Comparison of ENCODE assay signal across 10 cellular contexts in genomic region chr2:112182581-112183034, GRCh38. TPM values are rescaled to one million over a fixed set of nuclear protein-coding genes. Genes with fewer than 3 reads are reported as not detected.
A peak's percentile ranks its signal among the peaks of the same experiment; 100 is the strongest.
DNase-seq lines count a peak whose midpoint lies in the region; ATAC-seq and TF ChIP-seq lines count a peak whose summit lies in the region.
"Had no signal": no experiment of that assay in that cellular context is flagged by ENCODE, and none has a peak within 500 bp of the region (broad histone marks: within the 10 kb centered on the region; RNA-seq: fewer than 3 reads in every experiment).

No MANE protein-coding gene starts in this region.

- H3K27ac ChIP-seq in GM23338 (ENCODE audit: low read depth) (no peak overlapping the region), sigmoid colon (no peak overlapping the region)
- H3K27ac ChIP-seq: dorsolateral prefrontal cortex had no signal

- peaks cover 5% of the 10 kb centered on the region; the same call in 2 of the 3 replicates for H3K9me3 Mint-ChIP-seq in GM23338

- no peaks in the 10 kb centered on the region for H3F3A ChIP-seq in GM23338 (replicated peaks; ENCODE audit: low read depth)

- peak; percentile 10 for ATAC-seq in GM23338
- ATAC-seq in HG02938 (IDR thresholded peaks at IDR 0.05; ENCODE audit: unreplicated experiment): no peak
- no peak for ATAC-seq in HG02571 (IDR thresholded peaks at IDR 0.05; ENCODE audit: unreplicated experiment)

- intact Hi-C loops in sigmoid colon (cut with DNase I): no loop called here

- TF ChIP-seq CTCF in GM23338 (conservative IDR thresholded peaks at IDR 0.05; ENCODE audit: low read depth in 2 of 2) (no peak), sigmoid colon (IDR thresholded peaks at IDR 0.05) (no peak)

- H3K79me2 ChIP-seq in GM23338 (replicated peaks; ENCODE audit: insufficient read depth): no peaks in the 10 kb centered on the region

- WGBS in sigmoid colon, 2 donors: 72 to 87% methylated on average over 17 of the region's 17 CpGs

- no peak for TF ChIP-seq EP300 in sigmoid colon (IDR thresholded peaks at IDR 0.05)

- H3K36me3 ChIP-seq in GM23338 (ENCODE audit: insufficient read depth): no peaks in the 10 kb centered on the region
- H3K36me3 ChIP-seq in sigmoid colon: no peaks in the 10 kb centered on the region

- H3K9me2 ChIP-seq in GM23338 (ENCODE audit: insufficient read depth): no peaks in the 10 kb centered on the region

- peaks cover 22% of the 10 kb centered on the region for H3K27me3 Mint-ChIP-seq in GM23338 (ENCODE audit: insufficient read depth, low read depth, poor library complexity)

- TF ChIP-seq POLR2A in sigmoid colon (IDR thresholded peaks at IDR 0.05): no peak

- H3K27ac Mint-ChIP-seq in GM23338: no peak overlapping the region

- H3K4me3 Mint-ChIP-seq in GM23338: no peak overlapping the region

- no peaks in the 10 kb centered on the region for H3K9me3 ChIP-seq in sigmoid colon

- H3K36me3 Mint-ChIP-seq in GM23338 (ENCODE audit: low read depth): no peaks in the 10 kb centered on the region

- no peaks in the 10 kb centered on the region; the same call in 2 of the 3 replicates for H3K4me1 Mint-ChIP-seq in GM23338

- H2AFZ ChIP-seq in GM23338: peak overlapping the region; percentile 99

- H3K4me2 ChIP-seq in GM23338: peak overlapping the region; percentile 80

- H4K20me1 ChIP-seq in GM23338 (replicated peaks; ENCODE audit: insufficient read depth): peaks cover 5% of the 10 kb centered on the region; the same call in 1 of the 2 replicates

- DNase-seq in GM23338 (ENCODE audit: low spot score) (no peak), NCI-H69 (lab: John Stamatoyannopoulos, UW) (peak; percentile 91), sigmoid colon (no peak), cerebellar cortex (ENCODE audit: low spot score) (no peak)
- DNase-seq in activated T-cell treated with anti-CD3 and anti-CD28 coated beads, Interleukin-2, amount 50 U/mL, for 48 hours: peak; percentile 61 to 68
- DNase-seq in stimulated activated CD4-positive, alpha-beta T cell treated with anti-CD3 and anti-CD28 coated beads, Interleukin-1b, Interleukin-23, amount 100 ng/mL, for 24 hours (ENCODE audit: low read depth in 4 of 4, low spot score in 1 of 4): peak in 3 of 4 experiments; percentile 24 to 53 (median 46)
- DNase-seq: dorsolateral prefrontal cortex, T1000 had no signal

- H3K4me1 ChIP-seq in GM23338 (ENCODE audit: insufficient read depth) (peaks cover 6% of the 10 kb centered on the region; the same call in 1 of the 2 replicates), sigmoid colon (no peaks in the 10 kb centered on the region)

- H3K27me3 ChIP-seq in GM23338 (ENCODE audit: insufficient read depth) (peaks cover 44% of the 10 kb centered on the region), sigmoid colon (peaks cover 0 to 27% (median 10%) of the 10 kb centered on the region in 3 donors)

- no peak overlapping the region for H3K4me3 ChIP-seq in GM23338
- H3K4me3 ChIP-seq in sigmoid colon: no peak overlapping the region
- H3K4me3 ChIP-seq: dorsolateral prefrontal cortex had no signal

TF ChIP-seq in GM23338, 12 proteins besides CTCF, POLR2A, EP300 and RAD21 (continues in another document):
- TF ChIP-seq ETS1 (IDR thresholded peaks at IDR 0.05) (no peak), NANOG (IDR thresholded peaks at IDR 0.05; ENCODE audit: borderline replicate concordance) (no peak), REST (IDR thresholded peaks at IDR 0.05; ENCODE audit: unreplicated experiment) (no peak), ZNF331 (CRISPR knock-in tag; IDR thresholded peaks at IDR 0.05; ENCODE audit: low read depth) (no peak), JUNB (IDR thresholded peaks at IDR 0.05; ENCODE audit: unreplicated experiment) (no peak), CREB1 (CRISPR knock-in tag; IDR thresholded peaks at IDR 0.05; ENCODE audit: low read depth) (no peak), STAT1 (IDR thresholded peaks at IDR 0.05; ENCODE audit: unreplicated experiment) (no peak), POLR2AphosphoS5 (IDR thresholded peaks at IDR 0.05; ENCODE audit: low read depth) (no peak)

RNA-seq across cellular contexts. Expression of gene FBLN7, which starts 44.4 kb away (rescaled TPM):
- total RNA-seq in GM23338 (2014; rRNA removed; shearing (Covaris generic)): 1.4 TPM in 1 of 2 replicates, not detected in the other
- polyA plus RNA-seq in GM23338 (2016; fragmentation: Nextera tagmentation; extraction: Ambion mirVana): 0.14 and 0.16 TPM in 2 replicates
- total RNA-seq in sigmoid colon: 1 to 10 TPM in 2 of 4 donors, under 1 TPM in 2; 0.95 to 1.7 (median 1.0) TPM
- polyA plus RNA-seq in sigmoid colon: 1 to 10 TPM in 1 of 3 donors, not detected in 2; 3.3 TPM

Comparison
In these comparisons a context has a peak if more than half of its experiments do, and no peak if none do; other contexts are left out.
1. DNase-seq: peak in NCI-H69 (single experiment), activated T-cell treated with anti-CD3 and anti-CD28 coated beads, Interleukin-2, amount 50 U/mL, for 48 hours (2 of 2) and stimulated activated CD4-positive, alpha-beta T cell treated with anti-CD3 and anti-CD28 coated beads, Interleukin-1b, Interleukin-23, amount 100 ng/mL, for 24 hours (3 of 4); none in GM23338 (single experiment), sigmoid colon (single experiment) and cerebellar cortex (single experiment).